ENCODE assay signal across 10 cellular contexts in the genomic region with DNA sequence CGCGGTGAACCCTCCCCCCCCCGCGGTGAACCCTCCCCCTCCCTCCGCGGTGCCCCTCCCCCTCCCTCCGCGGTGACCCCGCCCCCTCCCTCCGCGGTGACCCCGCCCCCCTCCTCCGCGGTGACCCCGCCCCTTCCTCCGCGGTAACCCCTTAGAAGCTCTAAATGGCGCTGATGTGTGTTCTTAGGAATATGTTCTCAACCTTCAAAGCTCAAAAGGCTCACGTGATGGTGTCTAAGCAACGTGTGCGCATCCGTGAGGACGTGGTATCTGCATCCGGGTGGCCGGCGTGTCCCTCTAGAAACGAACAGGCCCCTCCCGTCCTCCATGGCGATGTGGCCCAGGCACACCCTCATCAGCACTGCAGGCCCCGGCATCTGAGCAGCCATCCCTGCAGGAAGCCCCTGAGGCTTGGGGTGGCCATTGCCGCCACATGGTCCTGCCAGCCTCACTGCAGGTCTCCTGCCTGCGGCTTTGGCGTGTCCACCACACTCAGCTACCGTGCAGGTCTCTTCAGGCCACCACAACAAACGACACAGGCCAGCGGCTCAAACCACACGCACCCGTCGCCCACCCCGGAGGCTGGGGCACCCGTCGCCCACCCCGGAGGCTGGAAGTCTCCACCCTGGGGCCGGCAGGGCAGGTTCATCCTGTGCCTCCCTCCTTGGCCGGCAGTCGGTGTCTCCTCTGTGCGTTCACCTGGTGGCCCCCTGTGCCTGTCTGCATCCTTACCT. TPM values are rescaled to one million over a fixed set of nuclear protein-coding genes. Genes with fewer than 3 reads are reported as not detected.
DNase-seq lines count a peak whose midpoint lies in the region; ATAC-seq and TF ChIP-seq lines count a peak whose summit lies in the region.
"Had no signal": no experiment of that assay in that cellular context is flagged by ENCODE, and none has a peak within 500 bp of the region (broad histone marks: within the 10 kb centered on the region; RNA-seq: fewer than 3 reads in every experiment).

No MANE protein-coding gene starts in this region.

- peak; percentile 90 for DNase-seq in CMK (ENCODE audit: low read depth)
- DNase-seq in activated B cell treated with CpG ODN at 0.5 μM for 24 hours, result no peak
- DNase-seq in immature natural killer cell, result peak in 2 of 3 donors; percentile 38 to 51
- DNase-seq in nucleus accumbens (lab: John Stamatoyannopoulos, UW), result no peak
- no peak for DNase-seq in RKO (ENCODE audit: low spot score)
- no peak for DNase-seq in ascending aorta (ENCODE audit: low spot score in 2 of 2)
- no peak for DNase-seq in D341Med (ENCODE audit: low spot score)
- DNase-seq: NCI-H1092, T1000 had no signal

- H3K9me3 Mint-ChIP-seq in activated B cell treated with CpG ODN at 0.5 μM for 24 hours (no peaks in the 10 kb centered on the region), immature natural killer cell (peaks cover 0 to 3% (median under 1%) of the 10 kb centered on the region in 6 donors)

- intact Hi-C loops in activated B cell treated with CpG ODN at 0.5 μM for 24 hours (cut with micrococcal nuclease) (no loop called here), ascending aorta (cut with DNase I) (no loop called here)

- H3K36me3 ChIP-seq in HUES6 (ENCODE audit: control insufficient read depth, insufficient read depth, low read length) (no peaks in the 10 kb centered on the region), ascending aorta (no peaks in the 10 kb centered on the region)

- H3K36me3 Mint-ChIP-seq in activated B cell treated with CpG ODN at 0.5 μM for 24 hours (ENCODE audit: low read depth) (no peaks in the 10 kb centered on the region), immature natural killer cell (no peaks in the 10 kb centered on the region)

- H3K27ac Mint-ChIP-seq in activated B cell treated with CpG ODN at 0.5 μM for 24 hours, result no peak overlapping the region
- peak overlapping the region in 5 of 6 donors; percentile 76 to 95 (median 82) for H3K27ac Mint-ChIP-seq in immature natural killer cell

- CTCF ChIA-PET in activated B cell treated with CpG ODN at 0.5 μM for 24 hours (lab: Charles Lee), result no interaction called here

- no peak for ATAC-seq in activated B cell treated with CpG ODN at 0.5 μM for 24 hours (ENCODE audit: low read depth)

- H3K9ac ChIP-seq in HUES6 (ENCODE audit: low read length), result no peak overlapping the region

- H3K4me3 ChIP-seq in HUES6 (ENCODE audit: low read depth, low read length) (peak overlapping the region; percentile 41; the same call in 1 of the 2 replicates), ascending aorta (no peak overlapping the region)

- TF ChIP-seq CTCF in activated B cell treated with CpG ODN at 0.5 μM for 24 hours (IDR thresholded peaks at IDR 0.05) (no peak), ascending aorta (IDR thresholded peaks at IDR 0.05) (no peak)

- H3K9me3 ChIP-seq in HUES6 (ENCODE audit: control insufficient read depth, insufficient read depth, low read depth, low read length), result peaks cover 7% of the 10 kb centered on the region; the same call in 1 of the 2 replicates
- no peaks in the 10 kb centered on the region for H3K9me3 ChIP-seq in ascending aorta

- H3K27me3 ChIP-seq in HUES6 (ENCODE audit: control insufficient read depth, insufficient read depth, low read length) (peaks cover 54% of the 10 kb centered on the region), ascending aorta (no peaks in the 10 kb centered on the region)

- H3K4me3 Mint-ChIP-seq in activated B cell treated with CpG ODN at 0.5 μM for 24 hours (peak overlapping the region; percentile 24), immature natural killer cell (peak overlapping the region; percentile 51 to 69 (median 64))

- POLR2A ChIA-PET in activated B cell treated with CpG ODN at 0.5 μM for 24 hours (lab: Charles Lee), result no interaction called here

- no peak overlapping the region for H3K27ac ChIP-seq in HUES6 (ENCODE audit: low read depth, low read length)
- no peak overlapping the region for H3K27ac ChIP-seq in ascending aorta

- peaks cover 50% of the 10 kb centered on the region for H3K4me1 Mint-ChIP-seq in activated B cell treated with CpG ODN at 0.5 μM for 24 hours
- peaks cover 25 to 29% of the 10 kb centered on the region in 2 donors for H3K4me1 Mint-ChIP-seq in immature natural killer cell

- H3K4me1 ChIP-seq in HUES6 (ENCODE audit: control insufficient read depth, insufficient read depth, low read length) (no peaks in the 10 kb centered on the region), ascending aorta (no peaks in the 10 kb centered on the region)

- H3K27me3 Mint-ChIP-seq in activated B cell treated with CpG ODN at 0.5 μM for 24 hours (no peaks in the 10 kb centered on the region), immature natural killer cell (ENCODE audit: low read depth in 3 of 3) (peaks cover 30 to 55% (median 31%) of the 10 kb centered on the region in 3 donors)

RNA-seq across cellular contexts. Expression of a gene that starts 14.5 kb away (rescaled TPM):
- total RNA-seq in activated B cell treated with CpG ODN at 0.5 μM for 24 hours (50.3 and 58.7 TPM in 2 replicates), ascending aorta (40.7 TPM)
- polyA plus RNA-seq in immature natural killer cell, result under 1 TPM in 2 of 3 donors, not detected in 1; 0.54 to 0.63 TPM

Comparison
In these comparisons a context has a peak if more than half of its experiments do, and no peak if none do; other contexts are left out.
1. DNase-seq: peak in CMK (single experiment) and immature natural killer cell (2 of 3); none in activated B cell treated with CpG ODN at 0.5 μM for 24 hours (single experiment), nucleus accumbens (0 of 56), RKO (single experiment), ascending aorta (0 of 2) and D341Med (single experiment).